ENCODE assay signal across 15 cellular contexts in the genomic region with DNA sequence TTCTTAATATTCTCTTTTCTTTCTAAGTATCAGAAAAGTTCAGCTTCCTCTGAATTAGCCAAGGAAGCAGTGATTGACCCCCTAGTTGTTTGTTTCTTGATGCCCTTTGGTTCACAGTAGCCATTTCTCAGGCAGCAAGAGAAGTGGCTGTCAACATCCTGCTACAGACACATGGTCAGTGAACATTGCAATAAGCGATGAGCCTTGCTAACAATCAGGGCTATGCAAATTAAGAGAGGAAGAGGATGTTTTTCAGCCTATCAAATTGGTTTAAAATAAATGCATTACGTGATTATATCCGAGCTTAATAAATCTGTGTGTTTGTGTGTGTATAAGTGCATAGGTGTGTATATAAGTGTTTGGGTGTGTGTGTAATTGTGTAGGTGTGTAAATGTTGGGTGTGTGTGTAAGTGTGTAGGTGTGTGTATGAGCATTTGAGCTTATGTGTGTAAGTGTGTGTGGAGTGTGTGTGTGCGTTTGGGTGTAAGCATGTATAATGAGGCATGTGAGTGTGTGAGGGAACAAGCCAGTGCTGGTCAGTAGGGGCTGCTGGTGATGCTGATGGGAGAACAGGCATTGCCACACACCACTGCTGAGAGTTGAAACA.
"Had no signal": no experiment of that assay in that cellular context is flagged by ENCODE, and none has a peak within 500 bp of the region (broad histone marks: within the 10 kb centered on the region; RNA-seq: fewer than 3 reads in every experiment).

No MANE protein-coding gene starts in this region.

- H3K36me3 ChIP-seq: breast epithelium, lower lobe of right lung, stomach, thoracic aorta had no signal

- H3K4me3 ChIP-seq: breast epithelium, dorsolateral prefrontal cortex, lower lobe of right lung, stomach, thoracic aorta had no signal

- H3K4me1 Mint-ChIP-seq: WTC11 had no signal

- H3K27me3 ChIP-seq: breast epithelium, stomach had no signal

- H3K27ac ChIP-seq: breast epithelium, dorsolateral prefrontal cortex, lower lobe of right lung, stomach, thoracic aorta had no signal

- H3K4me1 ChIP-seq: breast epithelium had no signal

- H3K4me3 Mint-ChIP-seq: naive thymus-derived CD4-positive, alpha-beta T cell; WTC11 had no signal

- FAIRE-seq: endometrium had no signal

- H3K27ac Mint-ChIP-seq: WTC11 had no signal

- ATAC-seq: left cardiac atrium; lower lobe of right lung; naive thymus-derived CD4-positive, alpha-beta T cell; WTC11 had no signal

- DNase-seq: activated CD4-positive, alpha-beta T cell treated with anti-CD3 and anti-CD28 coated beads, Interleukin-2, amount 50 U/mL, for 1 hour; activated gamma-delta T cell treated with Interleukin-2 at 50 U/mL for 16 hours; activated T-cell treated with anti-CD3 and anti-CD28 coated beads, Interleukin-2, amount 50 U/mL, for 48 hours; aorta; dorsolateral prefrontal cortex; left cardiac atrium; lower lobe of right lung; naive thymus-derived CD4-positive, alpha-beta T cell; stimulated activated CD4-positive, alpha-beta T cell treated with anti-CD3 and anti-CD28 coated beads, Interleukin-15, amount 100 ng/mL, for 24 hours; stimulated activated CD4-positive, alpha-beta T cell treated with anti-CD3 and anti-CD28 coated beads, Interleukin-4, amount 100 ng/mL, for 4 hours; stomach had no signal

- H3K9me3 ChIP-seq: breast epithelium, lower lobe of right lung, stomach, thoracic aorta had no signal
